Comparison of ENCODE assay signal across 18 cellular contexts in genomic region chr19:18491995-18492953, GRCh38. TPM values are rescaled to one million over a fixed set of nuclear protein-coding genes. Genes with fewer than 3 reads are reported as not detected.
A peak's percentile ranks its signal among the peaks of the same experiment; 100 is the strongest.
DNase-seq lines count a peak whose midpoint lies in the region; ATAC-seq and TF ChIP-seq lines count a peak whose summit lies in the region.
"Had no signal": no experiment of that assay in that cellular context is flagged by ENCODE, and none has a peak within 500 bp of the region (broad histone marks: within the 10 kb centered on the region; RNA-seq: fewer than 3 reads in every experiment).

No MANE protein-coding gene starts in this region.

- intact Hi-C loops in CD4-positive, alpha-beta T cell (cut with DNase I, micrococcal nuclease): no loop called here
- intact Hi-C loops in IMR-90 (cut with micrococcal nuclease) (no loop called here), ovary (cut with DNase I) (no loop called here)

- no peaks in the 10 kb centered on the region for H3K9me3 Mint-ChIP-seq in CD4-positive, alpha-beta T cell
- H3K9me3 Mint-ChIP-seq: nephron progenitor cell had no signal

- in situ Hi-C loops in IMR-90 (cut with MboI; ENCODE audit: low sequenced_read_pairs): no loop called here

- TF ChIP-seq POLR2A in IMR-90 (IDR thresholded peaks at IDR 0.05; ENCODE audit: low read depth, low read length): no peak
- no peak for TF ChIP-seq POLR2A in ovary (IDR thresholded peaks at IDR 0.05)

- peaks cover 46% of the 10 kb centered on the region for H3K9me1 ChIP-seq in IMR-90 (ENCODE audit: insufficient read depth, low read length)

- H3K79me1 ChIP-seq in IMR-90 (ENCODE audit: low read depth in 1 of 2, low read length in 2 of 2): peaks cover 39 to 99% of the 10 kb centered on the region in 2 experiments

- H3K27me3 Mint-ChIP-seq in CD4-positive, alpha-beta T cell: no peaks in the 10 kb centered on the region

- H3K9me3 ChIP-seq in CD4-positive, alpha-beta T cell (ENCODE audit: control insufficient read depth, low read length): no peaks in the 10 kb centered on the region
- H3K9me3 ChIP-seq in IMR-90 (ENCODE audit: control insufficient read depth, insufficient read depth, low read length) (no peaks in the 10 kb centered on the region), cardiac muscle cell (ENCODE audit: low read depth) (no peaks in the 10 kb centered on the region), ovary (no peaks in the 10 kb centered on the region)
- H3K9me3 ChIP-seq: HAP-1, tibial artery had no signal

- no peak overlapping the region for H3K18ac ChIP-seq in IMR-90 (ENCODE audit: low read depth, low read length)

- H2BK5ac ChIP-seq in IMR-90 (ENCODE audit: low read depth, low read length, poor library complexity, severe bottlenecking): no peak overlapping the region

- no peak overlapping the region for H4K8ac ChIP-seq in IMR-90 (ENCODE audit: low read depth in 2 of 2, low read length in 2 of 2)

- no peak for ATAC-seq in CD4-positive, alpha-beta T cell (ENCODE audit: poor library complexity)
- no peak for ATAC-seq in IMR-90 (ENCODE audit: low read depth)

- WGBS in IMR-90 (ENCODE audit: extremely low coverage in 2 of 2, insufficient read length in 1 of 2), 2 experiments: 70% methylated on average over 2 of the region's 15 CpGs; no CpG with 5 or more reads in 1 of the 2 experiments
- 29 to 50% (median 43%) methylated on average over 15 of the region's 15 CpGs for WGBS in ovary, 3 donors

- POLR2A ChIA-PET in CD4-positive, alpha-beta T cell (lab: Charles Lee): no interaction called here
- POLR2A ChIA-PET in IMR-90 (lab: Charles Lee; ENCODE audit: unreplicated experiment): no interaction called here

- H4K20me1 ChIP-seq in IMR-90 (ENCODE audit: insufficient read depth, low read length): peaks cover 100% of the 10 kb centered on the region

- H3K9ac ChIP-seq in IMR-90 (ENCODE audit: low read depth, low read length): no peak overlapping the region

- H3K4me3 Mint-ChIP-seq in CD4-positive, alpha-beta T cell: no peak overlapping the region
- H3K4me3 Mint-ChIP-seq: nephron progenitor cell had no signal

- H3K36me3 ChIP-seq in IMR-90 (ENCODE audit: control insufficient read depth, insufficient read depth, low read length): no peaks in the 10 kb centered on the region
- H3K36me3 ChIP-seq in cardiac muscle cell: no peaks in the 10 kb centered on the region
- no peaks in the 10 kb centered on the region for H3K36me3 ChIP-seq in ovary
- H3K36me3 ChIP-seq: HAP-1, tibial artery had no signal

- no peak overlapping the region for H2AFZ ChIP-seq in IMR-90 (replicated peaks; ENCODE audit: low read length, poor library complexity)

- no peak overlapping the region for H3K14ac ChIP-seq in IMR-90 (replicated peaks; ENCODE audit: low read depth, low read length)

- no peak overlapping the region for H4K91ac ChIP-seq in IMR-90 (ENCODE audit: insufficient read depth, low read depth, low read length)

- no peak overlapping the region for H3K27ac ChIP-seq in CD4-positive, alpha-beta T cell (ENCODE audit: low read depth, low read length)
- H3K27ac ChIP-seq in IMR-90 (ENCODE audit: insufficient read depth, low read length) (no peak overlapping the region), cardiac muscle cell (peak overlapping the region; percentile 66), ovary (peak overlapping the region in 1 of 2 donors; percentile 79)

- CTCF ChIA-PET in CD4-positive, alpha-beta T cell (lab: Charles Lee): no interaction called here
- CTCF ChIA-PET in IMR-90 (lab: Yijun Ruan, JAX): interaction anchor here (0.6 kb wide), 1 partner anchor 28 kb away, joined by 3 read pairs; no protein-coding TSS in a partner anchor

- H3K23ac ChIP-seq in IMR-90 (ENCODE audit: low read depth, low read length): no peak overlapping the region

- peak overlapping the region; percentile 65 for H3K27ac Mint-ChIP-seq in CD4-positive, alpha-beta T cell
- H3K27ac Mint-ChIP-seq: nephron progenitor cell had no signal

- no peak for TF ChIP-seq EP300 in ovary (IDR thresholded peaks at IDR 0.05)

- DNase-seq in CD4-positive, alpha-beta T cell: no peak
- DNase-seq in IMR-90 (no peak), cardiac muscle cell (ENCODE audit: low read depth in 1 of 2, low spot score in 1 of 2) (no peak), ovary (peak in 3 of 5 donors; percentile 43 to 66 (median 56)), AG08396 (ENCODE audit: low spot score) (no peak), amygdala (lab: John Stamatoyannopoulos, UW) (no peak), occipital lobe (lab: John Stamatoyannopoulos, UW) (no peak), NCI-H2107 treated with DMSO at 0.1 percent for 48 hours (lab: John Stamatoyannopoulos, UW; ENCODE audit: unreplicated experiment) (no peak)
- DNase-seq: activated naive CD4-positive, alpha-beta T cell treated with anti-CD3 and anti-CD28 coated beads, Interleukin-2, amount 50 U/mL, for 16 hours; activated T-cell treated with anti-CD3 and anti-CD28 coated beads, Interleukin-2, amount 50 U/mL, for 1 hour; cortex of kidney; foreskin fibroblast; kidney; NCI-H1417 treated with DMSO at 0.1 percent for 48 hours; NCI-H524 treated with DMSO at 0.1 percent for 48 hours; nephron progenitor cell; tibial artery had no signal

- H2AK5ac ChIP-seq in IMR-90 (ENCODE audit: low read depth, low read length): 0 out of 2 replicates have a peak overlapping the region, but pooled peaks have one; percentile 17

- H3K36me3 Mint-ChIP-seq in CD4-positive, alpha-beta T cell (ENCODE audit: low read depth): peaks cover 4% of the 10 kb centered on the region

- H3K4me1 ChIP-seq in IMR-90 (ENCODE audit: control insufficient read depth, insufficient read depth, low read length) (peaks cover 31% of the 10 kb centered on the region), cardiac muscle cell (ENCODE audit: low read depth) (peaks cover 35% of the 10 kb centered on the region), ovary (ENCODE audit: insufficient read depth) (peaks cover 36% of the 10 kb centered on the region)
- H3K4me1 ChIP-seq: HAP-1 had no signal

- H2AK9ac ChIP-seq in IMR-90 (replicated peaks; ENCODE audit: low read depth, low read length, poor library complexity): no peak overlapping the region

- no peak overlapping the region for H2BK20ac ChIP-seq in IMR-90 (ENCODE audit: low read depth, low read length)

- H3K27me3 ChIP-seq in CD4-positive, alpha-beta T cell (ENCODE audit: control insufficient read depth, insufficient read depth, low read length): no peaks in the 10 kb centered on the region
- H3K27me3 ChIP-seq in IMR-90 (ENCODE audit: control insufficient read depth, insufficient read depth, low read length) (no peaks in the 10 kb centered on the region), cardiac muscle cell (no peaks in the 10 kb centered on the region), ovary (no peaks in the 10 kb centered on the region)
- H3K27me3 ChIP-seq: tibial artery had no signal

- TF ChIP-seq CTCF in CD4-positive, alpha-beta T cell (IDR thresholded peaks at IDR 0.05): no peak
- TF ChIP-seq CTCF in IMR-90 (conservative IDR thresholded peaks at IDR 0.05; ENCODE audit: low read depth, low read length) (no peak), cardiac muscle cell (IDR thresholded peaks at IDR 0.05; ENCODE audit: low read depth, low read length) (no peak), ovary (IDR thresholded peaks at IDR 0.05) (no peak)

- dilution Hi-C loops in IMR-90 (cut with HindIII; ENCODE audit: low sequenced_read_pairs, unreplicated experiment): no loop called here

- no peak overlapping the region for H3K56ac ChIP-seq in IMR-90 (ENCODE audit: extremely low read depth, insufficient read depth, low read length)

- no TSS peak for BruUV-seq in IMR-90 (replicated peaks; lab: Mats Ljungman, UMichigan)

- H3K4me2 ChIP-seq in IMR-90 (ENCODE audit: low read depth, low read length): no peak overlapping the region

- H2BK15ac ChIP-seq in IMR-90 (ENCODE audit: low read depth, low read length): no peak overlapping the region

- no peak overlapping the region for H4K5ac ChIP-seq in IMR-90 (ENCODE audit: low read depth, low read length)

- H3K4me3 ChIP-seq in IMR-90 (ENCODE audit: insufficient read depth, low read depth, low read length): no peak overlapping the region
- no peak overlapping the region for H3K4me3 ChIP-seq in cardiac muscle cell
- no peak overlapping the region for H3K4me3 ChIP-seq in ovary
- H3K4me3 ChIP-seq: HAP-1, tibial artery had no signal

- TF ChIP-seq RAD21 in IMR-90 (IDR thresholded peaks at IDR 0.05; ENCODE audit: low read length): no peak

- H2BK120ac ChIP-seq in IMR-90 (ENCODE audit: low read depth, low read length): no peak overlapping the region

- peaks cover 60% of the 10 kb centered on the region for H3K4me1 Mint-ChIP-seq in CD4-positive, alpha-beta T cell (ENCODE audit: low read depth)

- no peak overlapping the region for H3K4ac ChIP-seq in IMR-90 (ENCODE audit: low read depth, low read length)

TF ChIP-seq in IMR-90, 13 proteins besides CTCF, POLR2A, EP300 and RAD21 (continues in another document):
- TF ChIP-seq CEBPB (IDR thresholded peaks at IDR 0.05; ENCODE audit: low read depth, low read length) (no peak), RCOR1 (IDR thresholded peaks at IDR 0.05; ENCODE audit: insufficient replicate concordance, low read length) (no peak)

RNA-seq across cellular contexts. Expression of gene ELL, which starts 29.6 kb away (rescaled TPM):
- 10 to 100 TPM; 46.2 to 46.8 TPM for total RNA-seq in CD4-positive, alpha-beta T cell
- 6.3 and 6.7 TPM in 2 replicates for total RNA-seq in IMR-90 (2012; rRNA removed)
- polyA plus RNA-seq in IMR-90 (2012; rRNA removed): 13.1 and 15.0 TPM in 2 replicates
- polyA plus RNA-seq in IMR-90 (2012; cell fraction: cytosol; rRNA removed): 6.3 and 15.8 TPM in 2 replicates
- polyA plus RNA-seq in IMR-90 (2012; cell fraction: nucleus; rRNA removed; ENCODE audit: low replicate concordance): 23.8 and 42.6 TPM in 2 replicates
- 19.4 and 20.7 TPM in 2 replicates for total RNA-seq in cardiac muscle cell
- 14.8 and 18.2 TPM in 2 replicates for polyA plus RNA-seq in cardiac muscle cell
- total RNA-seq in ovary: 10 to 100 TPM in 6 of 7 donors, 1 to 10 TPM in 1; 9.8 to 22.3 (median 19.8) TPM
- polyA plus RNA-seq in ovary: 10 to 100 TPM in 1 of 2 donors, 1 to 10 TPM in 1; 1.6 to 12.3 TPM
- total RNA-seq in occipital lobe: 6.6 TPM

RNA-seq across cellular contexts. Expression of gene FKBP8, which starts 51.1 kb away (rescaled TPM):
- total RNA-seq in CD4-positive, alpha-beta T cell: 100 to 1,000 TPM; 147 to 152 TPM
- total RNA-seq in IMR-90 (2012; rRNA removed) (134 and 153 TPM in 2 replicates), cardiac muscle cell (514 and 568 TPM in 2 replicates), ovary (100 to 1,000 TPM; 198 to 354 (median 290) TPM), occipital lobe (118 TPM)
- polyA plus RNA-seq in IMR-90 (2012; rRNA removed) (289 and 312 TPM in 2 replicates), cardiac muscle cell (398 and 473 TPM in 2 replicates), ovary (100 to 1,000 TPM in 1 of 2 donors, 10 to 100 TPM in 1; 14.1 to 319 TPM)
- polyA plus RNA-seq in IMR-90 (2012; cell fraction: cytosol; rRNA removed): 290 and 383 TPM in 2 replicates
- 283 and 393 TPM in 2 replicates for polyA plus RNA-seq in IMR-90 (2012; cell fraction: nucleus; rRNA removed; ENCODE audit: low replicate concordance)

RNA-seq across cellular contexts. Expression of gene ISYNA1, which starts 54.3 kb away (rescaled TPM):
- total RNA-seq in CD4-positive, alpha-beta T cell: 10 to 100 TPM; 34.1 to 41.3 TPM
- total RNA-seq in IMR-90 (2012; rRNA removed) (3.4 and 3.9 TPM in 2 replicates), cardiac muscle cell (218 and 298 TPM in 2 replicates), ovary (100 to 1,000 TPM in 6 of 7 donors, 10 to 100 TPM in 1; 45.2 to 345 (median 217) TPM), occipital lobe (95.1 TPM)
- polyA plus RNA-seq in IMR-90 (2012; rRNA removed) (24.7 and 29.4 TPM in 2 replicates), cardiac muscle cell (370 and 442 TPM in 2 replicates), ovary (100 to 1,000 TPM in 1 of 2 donors, 1 to 10 TPM in 1; 9.6 to 144 TPM)
- polyA plus RNA-seq in IMR-90 (2012; cell fraction: cytosol; rRNA removed): 12.2 and 29.5 TPM in 2 replicates
- polyA plus RNA-seq in IMR-90 (2012; cell fraction: nucleus; rRNA removed; ENCODE audit: low replicate concordance): 118 and 248 TPM in 2 replicates

Comparison
In these comparisons a context has a peak if more than half of its experiments do, and no peak if none do; other contexts are left out.
1. DNase-seq: peak in ovary (3 of 5); none in CD4-positive, alpha-beta T cell (0 of 10), IMR-90 (single experiment), cardiac muscle cell (0 of 2), AG08396 (single experiment), amygdala (0 of 56), occipital lobe (single experiment) and NCI-H2107 treated with DMSO at 0.1 percent for 48 hours (single experiment).